Comparison of ENCODE assay signal across 8 cellular contexts in genomic region chr11:93541884-93542752, GRCh38. TPM values are rescaled to one million over a fixed set of nuclear protein-coding genes. Genes with fewer than 3 reads are reported as not detected.
DNase-seq lines count a peak whose midpoint lies in the region; ATAC-seq and TF ChIP-seq lines count a peak whose summit lies in the region.

No MANE protein-coding gene starts in this region.

- H3K4me1 ChIP-seq in left ventricle myocardium inferior = peaks cover 65% of the 10 kb centered on the region

- ATAC-seq in GM19452 (IDR thresholded peaks at IDR 0.05; ENCODE audit: unreplicated experiment) (peak; percentile 58), HG03457 (IDR thresholded peaks at IDR 0.05; ENCODE audit: unreplicated experiment) (peak; percentile 42)
- ATAC-seq in activated naive CD8-positive, alpha-beta T cell treated with anti-CD3 and anti-CD28 coated beads, Interleukin-2, amount 10 ng/mL, durations not matched to agents 7 days and 5 days (ENCODE audit: low read depth) = peak; percentile 68

- no peaks in the 10 kb centered on the region for H3K9me3 ChIP-seq in left ventricle myocardium inferior (replicated peaks)

- TF ChIP-seq CTCF in left ventricle myocardium inferior (IDR thresholded peaks at IDR 0.05; ENCODE audit: borderline replicate concordance) = no peak

- peaks cover 29% of the 10 kb centered on the region for H3K27me3 Mint-ChIP-seq in activated naive CD8-positive, alpha-beta T cell treated with anti-CD3 and anti-CD28 coated beads, Interleukin-2, amount 10 ng/mL, durations not matched to agents 7 days and 5 days

- H3K27ac Mint-ChIP-seq in activated naive CD8-positive, alpha-beta T cell treated with anti-CD3 and anti-CD28 coated beads, Interleukin-2, amount 10 ng/mL, durations not matched to agents 7 days and 5 days = peak overlapping the region; percentile 31

- H3K4me3 ChIP-seq in left ventricle myocardium inferior = peak overlapping the region; percentile 94

- H3K36me3 ChIP-seq in left ventricle myocardium inferior = no peaks in the 10 kb centered on the region

- intact Hi-C loops in left ventricle myocardium inferior (cut with micrococcal nuclease) = loop anchor here (10.0 kb wide), 1 partner anchor 307 kb away; no protein-coding TSS in a partner anchor
- intact Hi-C loops in posterior vena cava (cut with DNase I) = loop anchor here in 1 of 2 donors (10.0 kb wide), 1 partner anchor 307 kb away; no protein-coding TSS in a partner anchor

- TF ChIP-seq POLR2A in Raji (IDR thresholded peaks at IDR 0.05; ENCODE audit: insufficient read depth, low read depth, low read length) = peak; percentile 55

- H3K4me3 Mint-ChIP-seq in activated naive CD8-positive, alpha-beta T cell treated with anti-CD3 and anti-CD28 coated beads, Interleukin-2, amount 10 ng/mL, durations not matched to agents 7 days and 5 days = peak overlapping the region; percentile 80

- peak; percentile 38 for DNase-seq in D341Med (ENCODE audit: low spot score)
- peak; percentile 44 for DNase-seq in activated naive CD8-positive, alpha-beta T cell treated with anti-CD3 and anti-CD28 coated beads, Interleukin-2, amount 10 ng/mL, durations not matched to agents 7 days and 5 days
- DNase-seq in left ventricle myocardium inferior = peak; percentile 45
- peak; percentile 87 for DNase-seq in posterior vena cava (ENCODE audit: low spot score)
- DNase-seq in NCI-H524 treated with DMSO at 0.1 percent for 48 hours (lab: John Stamatoyannopoulos, UW) = no peak

- H3K36me3 Mint-ChIP-seq in activated naive CD8-positive, alpha-beta T cell treated with anti-CD3 and anti-CD28 coated beads, Interleukin-2, amount 10 ng/mL, durations not matched to agents 7 days and 5 days = no peaks in the 10 kb centered on the region

- H3K27me3 ChIP-seq in left ventricle myocardium inferior (ENCODE audit: low read depth) = no peaks in the 10 kb centered on the region

- POLR2A ChIA-PET in activated naive CD8-positive, alpha-beta T cell treated with anti-CD3 and anti-CD28 coated beads, Interleukin-2, amount 10 ng/mL, durations not matched to agents 7 days and 5 days (lab: Charles Lee) = interaction anchor here (0.5 to 1.0 kb wide), 2 partner anchors 15 to 149 kb away, joined by 3 to 4 read pairs; no protein-coding TSS in a partner anchor

- peaks cover 16% of the 10 kb centered on the region for H3K4me1 Mint-ChIP-seq in activated naive CD8-positive, alpha-beta T cell treated with anti-CD3 and anti-CD28 coated beads, Interleukin-2, amount 10 ng/mL, durations not matched to agents 7 days and 5 days

- no peaks in the 10 kb centered on the region for H3K9me3 Mint-ChIP-seq in activated naive CD8-positive, alpha-beta T cell treated with anti-CD3 and anti-CD28 coated beads, Interleukin-2, amount 10 ng/mL, durations not matched to agents 7 days and 5 days

- peak overlapping the region; percentile 92 for H3K27ac ChIP-seq in left ventricle myocardium inferior (replicated peaks)

RNA-seq across cellular contexts. Expression of gene SMCO4, which starts 1.1 kb away (rescaled TPM):
- total RNA-seq in activated naive CD8-positive, alpha-beta T cell treated with anti-CD3 and anti-CD28 coated beads, Interleukin-2, amount 10 ng/mL, durations not matched to agents 7 days and 5 days = 10 to 100 TPM in 1 of 2 experiments, 1 to 10 TPM in 1; 8.9 to 11.0 TPM
- 57.6 TPM for total RNA-seq in left ventricle myocardium inferior
- total RNA-seq in posterior vena cava = 10 to 100 TPM; 11.6 to 11.7 TPM
